Comparison of ENCODE assay signal across 9 cellular contexts in genomic region chr6:119476554-119476953, GRCh38.
A peak's percentile ranks its signal among the peaks of the same experiment; 100 is the strongest.
DNase-seq lines count a peak whose midpoint lies in the region; ATAC-seq lines count a peak whose summit lies in the region.
"Had no signal": no experiment of that assay in that cellular context is flagged by ENCODE, and none has a peak within 500 bp of the region (broad histone marks: within the 10 kb centered on the region; RNA-seq: fewer than 3 reads in every experiment).

No MANE protein-coding gene starts in this region.

- peak overlapping the region; percentile 61 for H3K27ac ChIP-seq in muscle layer of duodenum (ENCODE audit: low read length)
- H3K27ac ChIP-seq in trophoblast cell (ENCODE audit: low read depth, low read length): no peak overlapping the region
- no peak overlapping the region for H3K27ac ChIP-seq in aorta (ENCODE audit: low read depth in 1 of 2, low read length in 2 of 2)

- intact Hi-C loops in aorta (cut with DNase I): no loop called here

- H2BK120ac ChIP-seq in trophoblast cell (ENCODE audit: insufficient read depth, low read length, poor library complexity): no peak overlapping the region

- H3K79me1 ChIP-seq in trophoblast cell (ENCODE audit: low read length): no peaks in the 10 kb centered on the region

- no peak overlapping the region for H3K4ac ChIP-seq in trophoblast cell (ENCODE audit: low read depth, low read length)

- H2BK12ac ChIP-seq in trophoblast cell (ENCODE audit: low read length): no peak overlapping the region

- H3K4me2 ChIP-seq in trophoblast cell (ENCODE audit: low read length): no peak overlapping the region

- H2AFZ ChIP-seq in trophoblast cell (ENCODE audit: insufficient read depth, low read length, poor library complexity): no peak overlapping the region

- H3K36me3 ChIP-seq in muscle layer of duodenum (ENCODE audit: control insufficient read depth in 1 of 2, insufficient read depth in 2 of 2, low read length in 2 of 2) (no peaks in the 10 kb centered on the region), trophoblast cell (ENCODE audit: control insufficient read depth in 1 of 2, insufficient read depth in 2 of 2, low read length in 2 of 2) (no peaks in the 10 kb centered on the region), aorta (ENCODE audit: control insufficient read depth in 1 of 2, insufficient read depth in 2 of 2, low read length in 1 of 2) (no peaks in the 10 kb centered on the region)

- H3K9me3 ChIP-seq in muscle layer of duodenum (ENCODE audit: control insufficient read depth in 1 of 2, low read length in 2 of 2) (peaks cover 0 to 3% of the 10 kb centered on the region in 2 donors), trophoblast cell (ENCODE audit: insufficient read depth, low read depth, low read length) (no peaks in the 10 kb centered on the region), aorta (ENCODE audit: control insufficient read depth, low read length) (no peaks in the 10 kb centered on the region)

- no peaks in the 10 kb centered on the region for H3K79me2 ChIP-seq in trophoblast cell (ENCODE audit: control insufficient read depth, insufficient read depth, low read length, poor library complexity)

- no peak overlapping the region for H2BK5ac ChIP-seq in trophoblast cell (ENCODE audit: low read depth, low read length, poor library complexity)

- H3K4me3 ChIP-seq in muscle layer of duodenum (ENCODE audit: low read depth in 1 of 2, low read length in 2 of 2): no peak overlapping the region
- no peak overlapping the region for H3K4me3 ChIP-seq in trophoblast cell (ENCODE audit: low read depth, low read length)
- H3K4me3 ChIP-seq in aorta (ENCODE audit: low read length in 2 of 2): no peak overlapping the region

- no CpG with 5 or more reads among the region's 4 CpGs for WGBS in trophoblast cell (ENCODE audit: extremely low coverage, insufficient coverage, insufficient read length)
- 51 to 54% methylated on average over 4 of the region's 4 CpGs for WGBS in aorta, 2 donors

- H3K9ac ChIP-seq in trophoblast cell (ENCODE audit: low read length): no peak overlapping the region

- ATAC-seq in GM19035 (IDR thresholded peaks at IDR 0.05; ENCODE audit: unreplicated experiment) (peak; percentile 82), HG02610 (IDR thresholded peaks at IDR 0.05; ENCODE audit: unreplicated experiment) (peak; percentile 74), HG03457 (IDR thresholded peaks at IDR 0.05; ENCODE audit: unreplicated experiment) (peak; percentile 48), aorta (ENCODE audit: low FRiP score) (no peak)

- no peak overlapping the region for H4K8ac ChIP-seq in trophoblast cell (ENCODE audit: low read depth, low read length)

- no peak overlapping the region for H3K18ac ChIP-seq in trophoblast cell (ENCODE audit: low read length)

- H3K14ac ChIP-seq in trophoblast cell (ENCODE audit: low read length): no peak overlapping the region

- H4K91ac ChIP-seq in trophoblast cell (ENCODE audit: low read depth, low read length): no peak overlapping the region

- DNase-seq in trophoblast cell (no peak), OCI-M1 (lab: John Stamatoyannopoulos, UW) (no peak), aorta (no peak), GM19240 (ENCODE audit: insufficient read length, low spot score) (no peak)
- DNase-seq: dermis blood vessel endothelial cell had no signal

- H2AK5ac ChIP-seq in trophoblast cell (ENCODE audit: low read length): no peak overlapping the region

- no peak overlapping the region for H4K12ac ChIP-seq in trophoblast cell (ENCODE audit: low read depth, low read length)

- H3K27me3 ChIP-seq in muscle layer of duodenum (ENCODE audit: low read depth, low read length) (no peaks in the 10 kb centered on the region), trophoblast cell (ENCODE audit: insufficient read depth, low read length) (no peaks in the 10 kb centered on the region), aorta (ENCODE audit: control insufficient read depth in 1 of 2, insufficient read depth in 2 of 2, low read length in 1 of 2) (no peaks in the 10 kb centered on the region)

- H3K4me1 ChIP-seq in muscle layer of duodenum (ENCODE audit: control insufficient read depth in 1 of 2, insufficient read depth in 2 of 2, low read length in 2 of 2): peaks cover 0 to 21% of the 10 kb centered on the region in 2 donors
- H3K4me1 ChIP-seq in trophoblast cell (ENCODE audit: control insufficient read depth in 1 of 2, insufficient read depth in 2 of 2, low read length in 2 of 2): no peaks in the 10 kb centered on the region
- H3K4me1 ChIP-seq in aorta (ENCODE audit: control insufficient read depth in 1 of 2, insufficient read depth in 2 of 2, low read length in 2 of 2): no peaks in the 10 kb centered on the region

- no peak overlapping the region for H3K23ac ChIP-seq in trophoblast cell (ENCODE audit: low read length)
